In the genomic region with DNA sequence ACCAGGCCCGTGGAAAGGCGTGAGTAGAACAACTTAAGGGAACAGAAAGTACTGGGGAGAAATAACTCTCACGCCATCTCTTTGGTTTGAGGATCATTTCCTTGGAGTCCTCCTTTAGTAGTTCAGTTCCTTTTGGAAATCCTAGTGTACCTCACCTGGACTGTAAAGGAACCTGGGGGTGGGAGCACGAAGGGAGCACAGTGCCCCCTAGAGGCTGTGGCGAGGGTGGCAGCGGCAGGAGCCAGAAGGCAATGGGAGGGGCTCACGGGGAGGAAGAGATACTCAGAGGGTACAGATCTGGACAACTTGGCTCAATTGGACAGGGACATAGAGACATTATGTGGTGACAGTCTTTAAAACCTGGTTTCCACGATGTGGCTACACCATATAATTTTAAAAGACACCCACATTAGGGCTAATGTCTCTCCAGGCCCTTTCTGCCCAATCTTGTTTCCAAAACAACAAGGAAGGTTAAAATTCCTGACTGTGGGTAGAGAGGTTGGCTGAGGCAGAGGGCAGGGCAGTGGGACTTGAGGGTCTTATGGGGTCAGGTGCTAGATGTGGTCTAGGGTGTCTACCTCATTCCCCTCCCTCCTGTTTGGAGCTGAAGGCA, we compare ENCODE assay signal across 8 cellular contexts.
DNase-seq lines count a peak whose midpoint lies in the region; ATAC-seq and TF ChIP-seq lines count a peak whose summit lies in the region.

No MANE protein-coding gene starts in this region.

- H3K27ac ChIP-seq in HEK293 (ENCODE audit: extremely low read depth, low read depth, low read length) = no peak overlapping the region

- no peaks in the 10 kb centered on the region for H3K36me3 ChIP-seq in HEK293 (ENCODE audit: control insufficient read depth in 2 of 2, insufficient read depth in 1 of 2, low read length in 2 of 2)

- H3K4me3 ChIP-seq in HEK293 (ENCODE audit: low read depth, low read length) = no peak overlapping the region
- H3K4me3 ChIP-seq in fibroblast of villous mesenchyme (ENCODE audit: low read depth, low read length) = no peak overlapping the region
- no peak overlapping the region for H3K4me3 ChIP-seq in retinal pigment epithelial cell (ENCODE audit: low read length)

- no peaks in the 10 kb centered on the region for H3K4me1 ChIP-seq in HEK293 (ENCODE audit: control insufficient read depth, insufficient read depth, low read length)

- no peak for ATAC-seq in GM18858 (IDR thresholded peaks at IDR 0.05; ENCODE audit: unreplicated experiment)

- no peaks in the 10 kb centered on the region for H3K9me3 ChIP-seq in HEK293 (ENCODE audit: control insufficient read depth, insufficient read depth, low read depth, low read length)

- peak; percentile 43; the same call in 1 of the 2 replicates for TF ChIP-seq CTCF in HEK293 (tag by site-specific recombination; IDR thresholded peaks at IDR 0.05)
- peak; percentile 88 for TF ChIP-seq CTCF in fibroblast of villous mesenchyme (IDR thresholded peaks at IDR 0.05; ENCODE audit: insufficient read depth, low read depth, low read length)
- peak; percentile 84 for TF ChIP-seq CTCF in retinal pigment epithelial cell (conservative IDR thresholded peaks at IDR 0.05; ENCODE audit: low read depth, low read length)

- DNase-seq in EL (peak; percentile 13), NCI-H82 (lab: John Stamatoyannopoulos, UW) (peak; percentile 44), activated T-cell treated with anti-CD3 and anti-CD28 coated beads for 4 hours (peak; percentile 33), fibroblast of villous mesenchyme (ENCODE audit: low read depth) (peak; percentile 10), retinal pigment epithelial cell (ENCODE audit: low read depth) (no peak), globus pallidus (ENCODE audit: low spot score) (no peak)

- POLR2A ChIA-PET in HEK293 (lab: Yijun Ruan, JAX) = no interaction called here

- CTCF ChIA-PET in HEK293 (lab: Yijun Ruan, JAX) = interaction anchor here (0.7 to 2.9 kb wide), 19 partner anchors 9 to 510 kb away, joined by 3 to 12 read pairs (median 4); no protein-coding TSS in a partner anchor

TF ChIP-seq in HEK293, 187 proteins besides CTCF, POLR2A, EP300 and RAD21:
- TF ChIP-seq, protein P1, sequence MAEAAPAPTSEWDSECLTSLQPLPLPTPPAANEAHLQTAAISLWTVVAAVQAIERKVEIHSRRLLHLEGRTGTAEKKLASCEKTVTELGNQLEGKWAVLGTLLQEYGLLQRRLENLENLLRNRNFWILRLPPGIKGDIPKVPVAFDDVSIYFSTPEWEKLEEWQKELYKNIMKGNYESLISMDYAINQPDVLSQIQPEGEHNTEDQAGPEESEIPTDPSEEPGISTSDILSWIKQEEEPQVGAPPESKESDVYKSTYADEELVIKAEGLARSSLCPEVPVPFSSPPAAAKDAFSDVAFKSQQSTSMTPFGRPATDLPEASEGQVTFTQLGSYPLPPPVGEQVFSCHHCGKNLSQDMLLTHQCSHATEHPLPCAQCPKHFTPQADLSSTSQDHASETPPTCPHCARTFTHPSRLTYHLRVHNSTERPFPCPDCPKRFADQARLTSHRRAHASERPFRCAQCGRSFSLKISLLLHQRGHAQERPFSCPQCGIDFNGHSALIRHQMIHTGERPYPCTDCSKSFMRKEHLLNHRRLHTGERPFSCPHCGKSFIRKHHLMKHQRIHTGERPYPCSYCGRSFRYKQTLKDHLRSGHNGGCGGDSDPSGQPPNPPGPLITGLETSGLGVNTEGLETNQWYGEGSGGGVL (tag by site-specific recombination; IDR thresholded peaks at IDR 0.05) = no peak
- peak; percentile 45 for TF ChIP-seq ZNF654 (tag by site-specific recombination; IDR thresholded peaks at IDR 0.05; ENCODE audit: low read depth)

Comparison
In these comparisons a context has a peak if more than half of its experiments do, and no peak if none do; other contexts are left out.
1. DNase-seq: peak in EL (single experiment), NCI-H82 (single experiment), activated T-cell treated with anti-CD3 and anti-CD28 coated beads for 4 hours (single experiment) and fibroblast of villous mesenchyme (single experiment); none in retinal pigment epithelial cell (single experiment) and globus pallidus (single experiment).
2. Peak in every context shown above with its lines, with median percentiles within 50 percentile points of each other: CTCF ChIP-seq.